In the genomic region with DNA sequence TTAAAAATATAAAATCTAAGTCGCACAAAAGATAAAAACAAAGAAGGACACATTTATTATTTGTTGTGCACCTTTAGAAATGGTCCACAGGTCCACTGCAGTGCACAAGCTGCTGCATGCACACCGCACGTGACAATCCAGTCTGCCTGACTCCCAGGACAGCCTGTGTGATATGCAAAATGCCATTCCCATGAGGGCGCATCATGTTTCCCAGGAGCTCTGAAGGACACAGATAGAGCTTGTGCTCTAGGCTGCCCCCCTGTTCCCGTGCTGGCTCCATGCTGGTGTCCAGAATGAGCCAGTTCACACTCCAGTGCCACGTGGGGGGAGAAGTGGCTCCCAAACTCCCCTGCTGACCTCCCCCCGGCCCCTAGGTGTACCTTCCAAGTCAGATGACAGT, we compare ENCODE assay signal across 8 cellular contexts. TPM values are rescaled to one million over a fixed set of nuclear protein-coding genes. Genes with fewer than 3 reads are reported as not detected.
DNase-seq lines count a peak whose midpoint lies in the region; TF ChIP-seq lines count a peak whose summit lies in the region.

No MANE protein-coding gene starts in this region.

- H3K9me2 ChIP-seq in OCI-LY7 (ENCODE audit: insufficient read depth, low read length): no peaks in the 10 kb centered on the region

- H3K4me3 ChIP-seq in astrocyte of the spinal cord (ENCODE audit: low read depth, low read length) (no peak overlapping the region), OCI-LY7 (ENCODE audit: low read depth, low read length, poor library complexity, severe bottlenecking) (no peak overlapping the region)

- peak; percentile 67 for DNase-seq in AG08396 (ENCODE audit: low spot score)
- peak; percentile 81 for DNase-seq in NCI-H1436 (lab: John Stamatoyannopoulos, UW)
- DNase-seq in astrocyte of the spinal cord (ENCODE audit: low read depth, low spot score): peak; percentile 30
- peak; percentile 85 for DNase-seq in left kidney (ENCODE audit: low read depth, low spot score)
- DNase-seq in OCI-LY7 (ENCODE audit: low spot score): no peak
- no peak for DNase-seq in HuH-7.5 (ENCODE audit: low spot score)
- no peak for DNase-seq in activated gamma-delta T cell (lab: John Stamatoyannopoulos, UW)
- no peak for DNase-seq in activated CD4-positive, alpha-beta T cell treated with anti-CD3 and anti-CD28 coated beads for 48 hours

- in situ Hi-C loops in astrocyte of the spinal cord (cut with HindIII; ENCODE audit: low sequenced_read_pairs): no loop called here

- H3K36me3 ChIP-seq in OCI-LY7 (ENCODE audit: insufficient read depth, low read length): no peaks in the 10 kb centered on the region

- intact Hi-C loops in OCI-LY7 (cut with micrococcal nuclease; ENCODE audit: unreplicated experiment): loop anchor here (1.0 to 2.0 kb wide), 3 partner anchors 57 to 318 kb away; no protein-coding TSS in a partner anchor

- CTCF ChIA-PET in OCI-LY7 (lab: Charles Lee; ENCODE audit: unreplicated experiment): interaction anchor here (0.6 to 1.7 kb wide), 13 partner anchors 14 to 318 kb away, joined by 3 to 16 read pairs (median 5); a partner anchor contains a TSS

- no peaks in the 10 kb centered on the region for H3K4me1 ChIP-seq in OCI-LY7 (ENCODE audit: insufficient read depth, low read length, poor library complexity, severe bottlenecking)

- POLR2A ChIA-PET in OCI-LY7 (lab: Charles Lee): interaction anchor here (0.9 to 1.2 kb wide), 2 partner anchors 9 to 185 kb away, joined by 3 read pairs; no protein-coding TSS in a partner anchor

- TF ChIP-seq CTCF in astrocyte of the spinal cord (IDR thresholded peaks at IDR 0.05; ENCODE audit: low read depth, low read length): no peak
- no peak for TF ChIP-seq CTCF in OCI-LY7 (conservative IDR thresholded peaks at IDR 0.05; ENCODE audit: low read length)

- H3K9me3 ChIP-seq in OCI-LY7 (ENCODE audit: low read length): 0 out of 2 replicates have a peak, but pooled peaks cover 5% of the 10 kb centered on the region

- H4K20me1 ChIP-seq in OCI-LY7 (ENCODE audit: insufficient read depth, low read length): no peaks in the 10 kb centered on the region

- no peak overlapping the region for H3K4me2 ChIP-seq in OCI-LY7 (ENCODE audit: low read length)

- no peak overlapping the region for H2AFZ ChIP-seq in OCI-LY7 (ENCODE audit: low read length)

- no peak overlapping the region for H3K27ac ChIP-seq in OCI-LY7 (ENCODE audit: low read depth, low read length, poor library complexity, severe bottlenecking)

- BruUV-seq in OCI-LY7 (replicated peaks; lab: Mats Ljungman, UMichigan): no TSS peak

- H3K79me2 ChIP-seq in OCI-LY7 (ENCODE audit: insufficient read depth, low read depth, low read length): no peaks in the 10 kb centered on the region

RNA-seq across cellular contexts. Expression of a gene that starts 26.5 kb away (rescaled TPM):
- not detected in 2 replicates for total RNA-seq in OCI-LY7 (2014; rRNA removed; shearing (Covaris generic))
- not detected in 2 replicates for total RNA-seq in OCI-LY7 (2022)

RNA-seq across cellular contexts. Expression of a gene that starts 33.5 kb away (rescaled TPM):
- not detected in 2 replicates for total RNA-seq in OCI-LY7 (2014; rRNA removed; shearing (Covaris generic))
- not detected in 2 replicates for total RNA-seq in OCI-LY7 (2022)

RNA-seq across cellular contexts. Expression of a gene that starts 47.0 kb away (rescaled TPM):
- total RNA-seq in OCI-LY7 (2014; rRNA removed; shearing (Covaris generic)): not detected in 2 replicates
- not detected in 2 replicates for total RNA-seq in OCI-LY7 (2022)

Comparison
In these comparisons a context has a peak if more than half of its experiments do, and no peak if none do; other contexts are left out.
1. DNase-seq: peak in AG08396 (single experiment), NCI-H1436 (single experiment), astrocyte of the spinal cord (single experiment) and left kidney (single experiment); none in OCI-LY7 (single experiment), HuH-7.5 (single experiment), activated gamma-delta T cell (single experiment) and activated CD4-positive, alpha-beta T cell treated with anti-CD3 and anti-CD28 coated beads for 48 hours (single experiment).